In the genomic region with DNA sequence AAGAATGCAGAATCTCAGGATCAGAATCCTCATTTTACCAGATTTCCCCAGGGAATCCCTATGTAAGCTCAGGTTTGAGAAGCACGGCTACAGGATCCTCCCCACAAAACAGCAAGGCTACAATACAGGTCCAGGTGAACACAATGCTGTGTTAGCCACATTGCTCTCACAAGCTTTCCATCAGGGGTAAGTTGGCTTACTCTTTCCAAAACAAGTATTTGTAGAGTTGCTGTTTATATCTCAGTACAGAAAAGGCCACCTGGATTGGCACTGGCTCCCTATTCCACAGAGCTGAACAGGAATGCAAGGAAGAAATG, we compare ENCODE assay signal across 23 cellular contexts. TPM values are rescaled to one million over a fixed set of nuclear protein-coding genes. Genes with fewer than 3 reads are reported as not detected.
A peak's percentile ranks its signal among the peaks of the same experiment; 100 is the strongest.
DNase-seq lines count a peak whose midpoint lies in the region; FAIRE-seq and TF ChIP-seq lines count a peak whose summit lies in the region.
"Had no signal": no experiment of that assay in that cellular context is flagged by ENCODE, and none has a peak within 500 bp of the region (broad histone marks: within the 10 kb centered on the region; RNA-seq: fewer than 3 reads in every experiment).

No MANE protein-coding gene starts in this region.

- H3K27me3 ChIP-seq in mammary epithelial cell (ENCODE audit: insufficient read depth, low read length) (no peaks in the 10 kb centered on the region), OCI-LY1 (ENCODE audit: insufficient read depth, low read length) (no peaks in the 10 kb centered on the region), endodermal cell (ENCODE audit: control insufficient read depth, insufficient read depth, low read length, poor library complexity, severe bottlenecking) (no peaks in the 10 kb centered on the region)
- H3K27me3 ChIP-seq: foreskin keratinocyte had no signal

- no peak overlapping the region for H3K27ac ChIP-seq in mammary epithelial cell (ENCODE audit: insufficient read depth, low read depth, low read length)
- peak overlapping the region; percentile 87 for H3K27ac ChIP-seq in OCI-LY1 (ENCODE audit: low read depth, low read length, poor library complexity, severe bottlenecking)
- H3K27ac ChIP-seq in endodermal cell (ENCODE audit: low read depth, low read length), result peak overlapping the region; percentile 45
- H3K27ac ChIP-seq: coronary artery, foreskin keratinocyte, thoracic aorta had no signal

- H3K9me3 Mint-ChIP-seq in MCF 10A (ENCODE audit: unreplicated experiment), result no peaks in the 10 kb centered on the region
- H3K9me3 Mint-ChIP-seq in endodermal cell, result no peaks in the 10 kb centered on the region
- H3K9me3 Mint-ChIP-seq in T-helper 2 cell treated with Interferon-gamma antibody and Interleukin-4, amounts not matched to agents 5 μg/mL and 100 μg/mL, for 36 hours, result peaks cover 5% of the 10 kb centered on the region
- H3K9me3 Mint-ChIP-seq in activated CD4-positive, alpha-beta T cell treated with anti-CD3 and anti-CD28 coated beads, Interleukin-2, amount 10 ng/mL, durations not matched to agents 24 days and 14 days, result peaks cover 7% of the 10 kb centered on the region
- H3K9me3 Mint-ChIP-seq: activated CD4-positive, alpha-beta memory T cell treated with anti-CD3 and anti-CD28 coated beads for 36 hours; brain; CD8-positive, alpha-beta T cell had no signal

- H3F3A ChIP-seq in OCI-LY1 (ENCODE audit: insufficient read depth, low read length), result no peaks in the 10 kb centered on the region

- peaks cover 33% of the 10 kb centered on the region for H3K4me1 Mint-ChIP-seq in MCF 10A (ENCODE audit: insufficient read depth, unreplicated experiment)
- peaks cover 60% of the 10 kb centered on the region for H3K4me1 Mint-ChIP-seq in endodermal cell
- peaks cover 22% of the 10 kb centered on the region for H3K4me1 Mint-ChIP-seq in T-helper 2 cell treated with Interferon-gamma antibody and Interleukin-4, amounts not matched to agents 5 μg/mL and 100 μg/mL, for 36 hours (ENCODE audit: low read depth)
- peaks cover 32% of the 10 kb centered on the region for H3K4me1 Mint-ChIP-seq in activated CD4-positive, alpha-beta T cell treated with anti-CD3 and anti-CD28 coated beads, Interleukin-2, amount 10 ng/mL, durations not matched to agents 24 days and 14 days

- H4K20me1 ChIP-seq in mammary epithelial cell (ENCODE audit: insufficient read depth, low read length) (no peaks in the 10 kb centered on the region), OCI-LY1 (ENCODE audit: insufficient read depth, low read length) (no peaks in the 10 kb centered on the region)

- in situ Hi-C loops in mammary epithelial cell (cut with MboI; ENCODE audit: low sequenced_read_pairs in 2 of 2), result no loop called here

- POLR2A ChIA-PET in MCF 10A (lab: Yijun Ruan, JAX), result interaction anchor here (0.7 to 1.4 kb wide), 4 partner anchors 15 to 118 kb away, joined by 4 to 5 read pairs (median 4); no protein-coding TSS in a partner anchor

- H2AFZ ChIP-seq in mammary epithelial cell (ENCODE audit: low read depth, low read length) (no peak overlapping the region), OCI-LY1 (ENCODE audit: low read length) (no peak overlapping the region)

- CTCF ChIA-PET in MCF 10A (lab: Yijun Ruan, JAX) (interaction anchor here (0.6 to 0.8 kb wide), 3 partner anchors 13 to 326 kb away, joined by 3 read pairs; no protein-coding TSS in a partner anchor), mammary epithelial cell (lab: Charles Lee; ENCODE audit: low non-redundant PET) (no interaction called here)

- peaks cover 24% of the 10 kb centered on the region for H3K4me1 ChIP-seq in mammary epithelial cell (ENCODE audit: insufficient read depth, low read length)
- H3K4me1 ChIP-seq in OCI-LY1 (ENCODE audit: insufficient read depth, low read length, severe bottlenecking), result peaks cover 83% of the 10 kb centered on the region
- H3K4me1 ChIP-seq in endodermal cell (ENCODE audit: control insufficient read depth, insufficient read depth, low read length), result peaks cover 20% of the 10 kb centered on the region

- H3K9me3 ChIP-seq in mammary epithelial cell (replicated peaks; ENCODE audit: insufficient read depth, low read length) (no peaks in the 10 kb centered on the region), OCI-LY1 (ENCODE audit: low read length) (no peaks in the 10 kb centered on the region), endodermal cell (ENCODE audit: control insufficient read depth, low read length) (no peaks in the 10 kb centered on the region)
- H3K9me3 ChIP-seq: thoracic aorta had no signal

- DNase-seq in MCF 10A (ENCODE audit: unreplicated experiment) (no peak), mammary epithelial cell (no peak), endodermal cell (no peak), urothelium cell line (ENCODE audit: low spot score) (peak; percentile 17), NCI-H446 treated with DMSO at 0.1 percent for 48 hours (lab: John Stamatoyannopoulos, UW) (no peak)
- DNase-seq in T-helper 2 cell treated with Interferon-gamma antibody and Interleukin-4, amounts not matched to agents 5 μg/mL and 100 μg/mL, for 36 hours (ENCODE audit: low spot score), result no peak
- no peak for DNase-seq in activated CD4-positive, alpha-beta T cell treated with anti-CD3 and anti-CD28 coated beads, Interleukin-2, amount 10 ng/mL, durations not matched to agents 24 days and 14 days
- DNase-seq: activated CD4-positive, alpha-beta memory T cell treated with anti-CD3 and anti-CD28 coated beads for 36 hours; activated T-cell treated with anti-CD3 and anti-CD28 coated beads, Interleukin-2, amount 50 U/mL, for 1 hour; CD8-positive, alpha-beta T cell; DMS79; GOT3; NCI-H1048; NCI-H2081; NCI-H748 treated with DMSO at 0.1 percent for 48 hours; retina; stimulated activated CD4-positive, alpha-beta T cell treated with anti-CD3 and anti-CD28 coated beads, Interleukin-12 subunit alpha, Interleukin-12 subunit beta, amount 100 ng/mL, for 4 hours had no signal

- H3K36me3 ChIP-seq in mammary epithelial cell (ENCODE audit: insufficient read depth, low read length), result no peaks in the 10 kb centered on the region
- H3K36me3 ChIP-seq in OCI-LY1 (ENCODE audit: insufficient read depth, low read length), result peaks cover 4% of the 10 kb centered on the region; the same call in 1 of the 2 replicates
- H3K36me3 ChIP-seq in endodermal cell (ENCODE audit: control insufficient read depth, insufficient read depth, low read length), result peaks cover 12% of the 10 kb centered on the region
- H3K36me3 ChIP-seq: thoracic aorta had no signal

- BruUV-seq in MCF 10A (replicated peaks; lab: Mats Ljungman, UMichigan), result no TSS peak
- no TSS peak for BruUV-seq in mammary epithelial cell (replicated peaks; lab: Mats Ljungman, UMichigan)

- H3K4me2 ChIP-seq in mammary epithelial cell (ENCODE audit: insufficient read depth, low read depth, low read length), result no peak overlapping the region
- H3K4me2 ChIP-seq in OCI-LY1 (ENCODE audit: low read length), result peak overlapping the region; percentile 63

- peak; percentile 52 for FAIRE-seq in urothelium cell line (lab: Jason Lieb, UNC)

- 91% methylated on average over 1 of the region's 1 CpG for WGBS in mammary epithelial cell (ENCODE audit: low coverage, missing lambda C conversion rate)
- 58 to 71% methylated on average over 1 of the region's 1 CpG for WGBS in endodermal cell (ENCODE audit: insufficient coverage in 1 of 2, insufficient read length in 1 of 2), 2 experiments

- H3K79me2 ChIP-seq in mammary epithelial cell (ENCODE audit: insufficient read depth, low read length), result peaks cover 99% of the 10 kb centered on the region
- peaks cover 71% of the 10 kb centered on the region for H3K79me2 ChIP-seq in OCI-LY1 (ENCODE audit: insufficient read depth, low read length)

- H3K27me3 Mint-ChIP-seq in MCF 10A (ENCODE audit: insufficient read depth, unreplicated experiment) (no peaks in the 10 kb centered on the region), endodermal cell (ENCODE audit: insufficient read depth) (no peaks in the 10 kb centered on the region)
- peaks cover 3% of the 10 kb centered on the region for H3K27me3 Mint-ChIP-seq in T-helper 2 cell treated with Interferon-gamma antibody and Interleukin-4, amounts not matched to agents 5 μg/mL and 100 μg/mL, for 36 hours (ENCODE audit: low read depth)
- H3K27me3 Mint-ChIP-seq in activated CD4-positive, alpha-beta T cell treated with anti-CD3 and anti-CD28 coated beads, Interleukin-2, amount 10 ng/mL, durations not matched to agents 24 days and 14 days, result peaks cover 1% of the 10 kb centered on the region
- H3K27me3 Mint-ChIP-seq: activated CD4-positive, alpha-beta memory T cell treated with anti-CD3 and anti-CD28 coated beads for 36 hours; activated naive CD4-positive, alpha-beta T cell treated with anti-CD3 and anti-CD28 coated beads, Interleukin-2, amount 50 U/mL, for 24 hours had no signal

- dilution Hi-C loops in mammary epithelial cell (cut with HindIII; ENCODE audit: low sequenced_read_pairs), result no loop called here

- no peaks in the 10 kb centered on the region for H3K9me2 ChIP-seq in OCI-LY1 (ENCODE audit: low read depth, low read length)

- no peak overlapping the region for H3K4me3 Mint-ChIP-seq in MCF 10A (ENCODE audit: unreplicated experiment)
- H3K4me3 Mint-ChIP-seq in endodermal cell, result no peak overlapping the region
- H3K4me3 Mint-ChIP-seq in T-helper 2 cell treated with Interferon-gamma antibody and Interleukin-4, amounts not matched to agents 5 μg/mL and 100 μg/mL, for 36 hours, result no peak overlapping the region
- no peak overlapping the region for H3K4me3 Mint-ChIP-seq in activated CD4-positive, alpha-beta T cell treated with anti-CD3 and anti-CD28 coated beads, Interleukin-2, amount 10 ng/mL, durations not matched to agents 24 days and 14 days
- H3K4me3 Mint-ChIP-seq: activated CD4-positive, alpha-beta memory T cell treated with anti-CD3 and anti-CD28 coated beads for 36 hours; activated naive CD4-positive, alpha-beta T cell treated with anti-CD3 and anti-CD28 coated beads, Interleukin-2, amount 50 U/mL, for 24 hours had no signal

- H3K4me3 ChIP-seq in mammary epithelial cell (replicated peaks in 1 of 3; ENCODE audit: insufficient read depth in 1 of 3, low read depth in 2 of 3, low read length in 3 of 3), result no peak overlapping the region
- peak overlapping the region; percentile 36 for H3K4me3 ChIP-seq in OCI-LY1 (ENCODE audit: low read depth, low read length, poor library complexity, severe bottlenecking)
- peak overlapping the region; percentile 12 for H3K4me3 ChIP-seq in endodermal cell (ENCODE audit: low read length)
- H3K4me3 ChIP-seq: coronary artery, thoracic aorta had no signal

- H3K9ac ChIP-seq in mammary epithelial cell (ENCODE audit: insufficient read depth, low read length), result no peak overlapping the region
- peak overlapping the region; percentile 37; the same call in 1 of the 2 replicates for H3K9ac ChIP-seq in OCI-LY1 (ENCODE audit: low read length)
- H3K9ac ChIP-seq in endodermal cell (ENCODE audit: extremely low read depth, low read length, poor library complexity, severe bottlenecking), result peak overlapping the region; percentile 66

- H3K27ac Mint-ChIP-seq in MCF 10A (ENCODE audit: low read depth, unreplicated experiment) (peak overlapping the region; percentile 24), endodermal cell (peak overlapping the region; percentile 82)
- H3K27ac Mint-ChIP-seq in T-helper 2 cell treated with Interferon-gamma antibody and Interleukin-4, amounts not matched to agents 5 μg/mL and 100 μg/mL, for 36 hours, result no peak overlapping the region
- no peak overlapping the region for H3K27ac Mint-ChIP-seq in activated CD4-positive, alpha-beta T cell treated with anti-CD3 and anti-CD28 coated beads, Interleukin-2, amount 10 ng/mL, durations not matched to agents 24 days and 14 days
- H3K27ac Mint-ChIP-seq: activated CD4-positive, alpha-beta memory T cell treated with anti-CD3 and anti-CD28 coated beads for 36 hours; activated naive CD4-positive, alpha-beta T cell treated with anti-CD3 and anti-CD28 coated beads, Interleukin-2, amount 50 U/mL, for 24 hours; CD8-positive, alpha-beta T cell had no signal

- intact Hi-C loops in MCF 10A (cut with micrococcal nuclease) (no loop called here), mammary epithelial cell (cut with micrococcal nuclease) (no loop called here)
- intact Hi-C loops in activated CD4-positive, alpha-beta T cell treated with anti-CD3 and anti-CD28 coated beads, Interleukin-2, amount 10 ng/mL, durations not matched to agents 24 days and 14 days (cut with micrococcal nuclease), result no loop called here

- H3K36me3 Mint-ChIP-seq in MCF 10A (ENCODE audit: insufficient read depth, unreplicated experiment) (peaks cover 6% of the 10 kb centered on the region), endodermal cell (ENCODE audit: low read depth) (no peaks in the 10 kb centered on the region)
- H3K36me3 Mint-ChIP-seq in T-helper 2 cell treated with Interferon-gamma antibody and Interleukin-4, amounts not matched to agents 5 μg/mL and 100 μg/mL, for 36 hours (ENCODE audit: low read depth), result peaks cover 4% of the 10 kb centered on the region
- peaks cover 2% of the 10 kb centered on the region for H3K36me3 Mint-ChIP-seq in activated CD4-positive, alpha-beta T cell treated with anti-CD3 and anti-CD28 coated beads, Interleukin-2, amount 10 ng/mL, durations not matched to agents 24 days and 14 days (ENCODE audit: low read depth)
- H3K36me3 Mint-ChIP-seq: activated CD4-positive, alpha-beta memory T cell treated with anti-CD3 and anti-CD28 coated beads for 36 hours; CD8-positive, alpha-beta T cell had no signal

- no peak for TF ChIP-seq CTCF in MCF 10A (IDR thresholded peaks at IDR 0.05; ENCODE audit: unreplicated experiment)
- TF ChIP-seq CTCF in mammary epithelial cell (conservative IDR thresholded peaks at IDR 0.05 in 1 of 2, IDR thresholded peaks at IDR 0.05 in 1 of 2; ENCODE audit: extremely low read depth in 1 of 2, insufficient read depth in 1 of 2, low read depth in 1 of 2, low read length in 2 of 2), result no peak
- no peak for TF ChIP-seq CTCF in OCI-LY1 (IDR thresholded peaks at IDR 0.05; ENCODE audit: low read length)
- no peak for TF ChIP-seq CTCF in endodermal cell (conservative IDR thresholded peaks at IDR 0.05)

RNA-seq across cellular contexts. Expression of a gene that starts 11.0 kb away (rescaled TPM):
- 38.1 and 38.6 TPM in 2 replicates for total RNA-seq in MCF 10A (2022)
- 10 to 100 TPM; 14.7 to 60.6 TPM for total RNA-seq in mammary epithelial cell
- polyA plus RNA-seq in mammary epithelial cell, result 40.5 TPM
- polyA minus RNA-seq in mammary epithelial cell, result 89.9 TPM
- total RNA-seq in endodermal cell, result 10 to 100 TPM; 60.3 to 70.1 TPM
- polyA plus RNA-seq in endodermal cell (2013, experiment 1 of 2), result 29.4 TPM
- 27.9 TPM for polyA plus RNA-seq in endodermal cell (2013, experiment 2 of 2)
- 7.7 and 9.2 TPM in 2 replicates for total RNA-seq in activated CD4-positive, alpha-beta T cell treated with anti-CD3 and anti-CD28 coated beads, Interleukin-2, amount 10 ng/mL, durations not matched to agents 24 days and 14 days

Comparison
In these comparisons a context has a peak if more than half of its experiments do, and no peak if none do; other contexts are left out.
1. H3K27ac Mint-ChIP-seq: peak in MCF 10A (single experiment) and endodermal cell (single experiment); none in T-helper 2 cell treated with Interferon-gamma antibody and Interleukin-4, amounts not matched to agents 5 μg/mL and 100 μg/mL, for 36 hours (single experiment) and activated CD4-positive, alpha-beta T cell treated with anti-CD3 and anti-CD28 coated beads, Interleukin-2, amount 10 ng/mL, durations not matched to agents 24 days and 14 days (single experiment).
2. H3K4me3 ChIP-seq: peak in OCI-LY1 (single experiment) and endodermal cell (single experiment); none in mammary epithelial cell (0 of 3).